ENCODE assay signal across 8 cellular contexts in the genomic region with DNA sequence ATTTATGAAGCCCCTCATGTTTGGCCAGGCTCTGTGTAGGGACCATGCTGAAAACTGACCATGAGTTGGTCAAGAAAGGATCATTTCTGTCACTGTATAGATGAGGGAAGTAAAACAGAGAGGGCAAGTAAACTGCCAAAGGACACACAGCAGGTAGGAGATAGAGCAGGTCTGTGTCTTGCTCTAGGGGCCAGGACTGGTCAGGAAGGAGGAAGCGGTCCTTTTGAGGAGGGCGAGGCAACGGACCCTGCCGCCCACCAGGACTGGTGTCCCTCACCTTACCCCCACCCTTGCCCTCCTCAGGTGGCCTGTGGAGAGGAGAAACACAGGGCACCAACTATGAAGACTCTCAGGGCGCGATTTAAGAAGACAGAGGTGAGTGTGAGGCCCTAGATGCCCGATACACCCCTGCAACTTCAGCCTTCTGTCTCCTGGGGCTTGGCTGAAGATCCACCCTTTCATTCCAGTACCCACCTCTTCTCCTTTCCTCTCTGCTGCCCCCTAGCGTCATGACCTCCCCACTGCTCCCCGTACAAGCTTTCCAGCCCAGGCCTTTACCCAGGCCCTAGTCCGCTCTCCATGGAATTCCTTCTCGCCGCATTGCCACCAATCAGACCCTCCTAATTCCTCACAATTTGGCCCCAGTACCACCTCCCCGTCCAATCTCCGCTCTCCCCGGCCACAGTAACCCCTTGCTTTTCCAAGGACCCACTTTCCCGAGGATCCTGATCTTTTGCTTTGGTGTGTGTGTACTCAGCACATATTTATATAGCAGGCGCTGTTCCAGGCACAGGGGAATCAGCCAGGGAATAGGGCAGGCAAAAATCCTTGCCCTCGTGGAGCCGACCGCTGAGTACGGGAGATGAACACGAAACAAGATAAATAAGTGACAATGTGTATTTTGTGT. TPM values are rescaled to one million over a fixed set of nuclear protein-coding genes. Genes with fewer than 3 reads are reported as not detected.
A peak's percentile ranks its signal among the peaks of the same experiment; 100 is the strongest.
DNase-seq lines count a peak whose midpoint lies in the region; ATAC-seq and TF ChIP-seq lines count a peak whose summit lies in the region.

No MANE protein-coding gene starts in this region.

- TF ChIP-seq CTCF in right atrium auricular region (IDR thresholded peaks at IDR 0.05) (peak; percentile 51 to 76), sigmoid colon (IDR thresholded peaks at IDR 0.05) (peak in 3 of 4 experiments; percentile 42 to 56 (median 50))

- intact Hi-C loops in sigmoid colon (cut with DNase I) = no loop called here

- TF ChIP-seq POLR2A in sigmoid colon (IDR thresholded peaks at IDR 0.05) = no peak

- H3K27me3 ChIP-seq in right atrium auricular region (no peaks in the 10 kb centered on the region), sigmoid colon (no peaks in the 10 kb centered on the region)

- no peaks in the 10 kb centered on the region for H3K36me3 ChIP-seq in right atrium auricular region
- H3K36me3 ChIP-seq in sigmoid colon = no peaks in the 10 kb centered on the region

- WGBS in sigmoid colon, 2 donors = 18 to 39% methylated on average over 22 of the region's 22 CpGs

- peaks cover 0 to 15% of the 10 kb centered on the region in 2 donors for H3K4me1 ChIP-seq in right atrium auricular region
- peaks cover 0 to 15% (median 14%) of the 10 kb centered on the region in 4 donors for H3K4me1 ChIP-seq in sigmoid colon

- H3K4me3 ChIP-seq in right atrium auricular region (no peak overlapping the region), sigmoid colon (no peak overlapping the region)

- no peak for TF ChIP-seq EP300 in sigmoid colon (IDR thresholded peaks at IDR 0.05)

- ATAC-seq in HG03565 (IDR thresholded peaks at IDR 0.05; ENCODE audit: unreplicated experiment) (no peak), GM21619 (IDR thresholded peaks at IDR 0.05; ENCODE audit: unreplicated experiment) (no peak)

- H3K27ac ChIP-seq in right atrium auricular region = no peak overlapping the region
- H3K27ac ChIP-seq in sigmoid colon = no peak overlapping the region

- DNase-seq in ELF-1 (ENCODE audit: low read depth, low spot score) (peak; percentile 93), NAMALWA (ENCODE audit: low spot score) (peak; percentile 86), SW480 (ENCODE audit: low spot score) (peak; percentile 70), right atrium auricular region (ENCODE audit: low spot score) (peak; percentile 60), sigmoid colon (no peak)
- DNase-seq in activated naive CD8-positive, alpha-beta T cell treated with anti-CD3 and anti-CD28 coated beads, Interleukin-2, amount 50 U/mL, for 16 hours (ENCODE audit: low read depth, low spot score) = peak; percentile 64

- H3K9me3 ChIP-seq in right atrium auricular region = no peaks in the 10 kb centered on the region
- no peaks in the 10 kb centered on the region for H3K9me3 ChIP-seq in sigmoid colon

RNA-seq across cellular contexts. Expression of a gene that starts 3.9 kb away (rescaled TPM):
- 1 to 10 TPM in 1 of 2 donors, under 1 TPM in 1; 0.39 to 1.7 TPM for total RNA-seq in right atrium auricular region
- total RNA-seq in sigmoid colon = under 1 TPM; 0.36 to 0.99 (median 0.69) TPM
- polyA plus RNA-seq in sigmoid colon = 1 to 10 TPM in 1 of 3 donors, under 1 TPM in 1, not detected in 1; 0.60 to 1.2 TPM

RNA-seq across cellular contexts. Expression of a gene that starts 4.0 kb away (rescaled TPM):
- total RNA-seq in right atrium auricular region = 10 to 100 TPM; 10.9 to 15.9 TPM
- total RNA-seq in sigmoid colon = 10 to 100 TPM; 10.3 to 23.5 (median 18.1) TPM
- 100 to 1,000 TPM in 2 of 3 donors, 10 to 100 TPM in 1; 66.1 to 132 (median 129) TPM for polyA plus RNA-seq in sigmoid colon

RNA-seq across cellular contexts. Expression of a gene that starts 32.9 kb away (rescaled TPM):
- not detected for total RNA-seq in right atrium auricular region
- total RNA-seq in sigmoid colon = under 1 TPM in 1 of 4 donors, not detected in 3; 0.55 TPM
- 10 to 100 TPM in 1 of 3 donors, 1 to 10 TPM in 2; 1.8 to 24.0 (median 8.5) TPM for polyA plus RNA-seq in sigmoid colon

RNA-seq across cellular contexts. Expression of a gene that starts 43.0 kb away (rescaled TPM):
- 1 to 10 TPM; 1.7 to 2.6 TPM for total RNA-seq in right atrium auricular region
- total RNA-seq in sigmoid colon = 1 to 10 TPM; 1.7 to 3.9 (median 2.5) TPM
- polyA plus RNA-seq in sigmoid colon = 10 to 100 TPM in 2 of 3 donors, 1 to 10 TPM in 1; 3.6 to 17.6 (median 17.6) TPM
